Comparison of ENCODE assay signal across 8 cellular contexts in genomic region chr6:150143521-150144293, GRCh38. TPM values are rescaled to one million over a fixed set of nuclear protein-coding genes. Genes with fewer than 3 reads are reported as not detected.
A peak's percentile ranks its signal among the peaks of the same experiment; 100 is the strongest.
DNase-seq lines count a peak whose midpoint lies in the region; ATAC-seq, FAIRE-seq and TF ChIP-seq lines count a peak whose summit lies in the region.

No MANE protein-coding gene starts in this region.

- H3K4me3 Mint-ChIP-seq in T-helper 2 cell treated with Interferon-gamma antibody and Interleukin-4, amounts not matched to agents 5 μg/mL and 100 μg/mL, for 36 hours, result peak overlapping the region; percentile 58
- peak overlapping the region; percentile 91 for H3K4me3 Mint-ChIP-seq in type B pancreatic cell

- peaks cover 50% of the 10 kb centered on the region for H3K79me2 ChIP-seq in K562 (ENCODE audit: control insufficient read depth, insufficient read depth, low read length)

- H3K36me3 ChIP-seq in K562 (ENCODE audit: control insufficient read depth, insufficient read depth, low read length) (no peaks in the 10 kb centered on the region; the same call in 2 of the 3 replicates), left lung (no peaks in the 10 kb centered on the region)

- no peaks in the 10 kb centered on the region for H3K9me3 Mint-ChIP-seq in T-helper 2 cell treated with Interferon-gamma antibody and Interleukin-4, amounts not matched to agents 5 μg/mL and 100 μg/mL, for 36 hours
- H3K9me3 Mint-ChIP-seq in type B pancreatic cell, result no peaks in the 10 kb centered on the region

- H3K27ac Mint-ChIP-seq in T-helper 2 cell treated with Interferon-gamma antibody and Interleukin-4, amounts not matched to agents 5 μg/mL and 100 μg/mL, for 36 hours, result no peak overlapping the region
- peak overlapping the region; percentile 27 for H3K27ac Mint-ChIP-seq in type B pancreatic cell

- peak overlapping the region; percentile 55 to 94 for H3K9ac ChIP-seq in K562 (ENCODE audit: insufficient read depth in 1 of 2, low read depth in 2 of 2, low read length in 2 of 2)

- peak overlapping the region; percentile 64 for H3K4me3 ChIP-seq in K562
- peak overlapping the region; percentile 48 to 51 for H3K4me3 ChIP-seq in left lung

- H3K27me3 Mint-ChIP-seq in T-helper 2 cell treated with Interferon-gamma antibody and Interleukin-4, amounts not matched to agents 5 μg/mL and 100 μg/mL, for 36 hours (ENCODE audit: low read depth), result peaks cover 69% of the 10 kb centered on the region
- peaks cover 80% of the 10 kb centered on the region for H3K27me3 Mint-ChIP-seq in type B pancreatic cell

- BruUV-seq in K562 (replicated peaks; lab: Mats Ljungman, UMichigan), result no TSS peak

- H3K4me1 ChIP-seq in K562 (replicated peaks in 1 of 2; ENCODE audit: control insufficient read depth in 2 of 2, insufficient read depth in 2 of 2, low read length in 2 of 2), result peaks cover 31 to 32% of the 10 kb centered on the region in 2 experiments; a peak in 4 of 5 replicates
- peaks cover 14 to 38% of the 10 kb centered on the region in 2 donors for H3K4me1 ChIP-seq in left lung

- DNase-seq in T-helper 2 cell treated with Interferon-gamma antibody and Interleukin-4, amounts not matched to agents 5 μg/mL and 100 μg/mL, for 36 hours (ENCODE audit: low spot score), result no peak
- DNase-seq in T-helper 2 cell (no peak), K562 (ENCODE audit: extremely low read depth in 1 of 4, low spot score in 3 of 4) (peak in 3 of 4 experiments; percentile 44 to 50 (median 47)), left lung (peak in 1 of 2 donors; percentile 81), type B pancreatic cell (ENCODE audit: extremely low spot score, unreplicated experiment) (no peak), dedifferentiated amniotic fluid mesenchymal stem cell (ENCODE audit: extremely low spot score) (no peak)
- DNase-seq in activated CD4-positive, alpha-beta T cell treated with anti-CD3 and anti-CD28 coated beads for 48 hours, result no peak

- ATAC-seq in K562 (peak; percentile 69), left lung (peak; percentile 39), GM18909 (IDR thresholded peaks at IDR 0.05; ENCODE audit: poor library complexity, unreplicated experiment) (no peak)

- peak overlapping the region; percentile 77 for H2AFZ ChIP-seq in K562 (ENCODE audit: low read depth, low read length)

- peak overlapping the region; percentile 77 for H3K4me2 ChIP-seq in K562 (ENCODE audit: insufficient read depth, low read length)

- peaks cover 8% of the 10 kb centered on the region for H3K4me1 Mint-ChIP-seq in T-helper 2 cell treated with Interferon-gamma antibody and Interleukin-4, amounts not matched to agents 5 μg/mL and 100 μg/mL, for 36 hours (ENCODE audit: low read depth)
- peaks cover 24% of the 10 kb centered on the region for H3K4me1 Mint-ChIP-seq in type B pancreatic cell (ENCODE audit: unreplicated experiment)

- TF ChIP-seq CTCF in K562 (IDR thresholded peaks at IDR 0.05 in 2 of 3, conservative IDR thresholded peaks at IDR 0.05 in 1 of 3; ENCODE audit: insufficient read depth in 2 of 3, low read depth in 1 of 3, low read length in 3 of 3), result 0 out of 6 replicates have a peak, but pooled peaks of 1 of the 3 experiments have one; percentile 10
- no peak for TF ChIP-seq CTCF in left lung (IDR thresholded peaks at IDR 0.05)
- no peak for TF ChIP-seq CTCF in type B pancreatic cell (conservative IDR thresholded peaks at IDR 0.05)

- no peak for TF ChIP-seq RAD21 in K562 (CRISPR knock-in tag; conservative IDR thresholded peaks at IDR 0.05 in 1 of 2, IDR thresholded peaks at IDR 0.05 in 1 of 2)

- CTCF ChIA-PET in K562 (lab: Yijun Ruan, JAX; ENCODE audit: low intra/inter-chr PET ratio), result no interaction called here

- H3K9me1 ChIP-seq in K562 (ENCODE audit: control insufficient read depth, insufficient read depth, low read length), result no peaks in the 10 kb centered on the region

- no peak for FAIRE-seq in K562 (lab: Jason Lieb, UNC)

- POLR2A ChIA-PET in K562 (lab: Yijun Ruan, JAX), result interaction anchor here (0.6 to 3.9 kb wide), 9 partner anchors 9 to 165 kb away, joined by 3 to 20 read pairs (median 3); no protein-coding TSS in a partner anchor

- no peaks in the 10 kb centered on the region for H4K20me1 ChIP-seq in K562 (replicated peaks; ENCODE audit: control insufficient read depth, insufficient read depth, low read length)

- whole genome bisulfite sequencing in K562 (ENCODE audit: insufficient coverage, low coverage, missing lambda C conversion rate), result 3% methylated on average over 46 of the region's 53 CpGs

- intact Hi-C loops in K562 (cut with micrococcal nuclease) (loop anchor here (5.0 kb wide), 1 partner anchor 51 kb away; no protein-coding TSS in a partner anchor), left lung (cut with DNase I) (no loop called here)

- H3K9me3 ChIP-seq in K562 (replicated peaks; ENCODE audit: control insufficient read depth, insufficient read depth, low read depth, low read length) (no peaks in the 10 kb centered on the region), left lung (no peaks in the 10 kb centered on the region)

- TF ChIP-seq POLR2A in K562 (conservative IDR thresholded peaks at IDR 0.05), result no peak

- H3K27ac ChIP-seq in K562 (ENCODE audit: extremely low read depth, low read depth, low read length) (peak overlapping the region; percentile 9; the same call in 1 of the 3 replicates), left lung (peak overlapping the region; percentile 33 to 53)

- H3K27me3 ChIP-seq in K562 (ENCODE audit: control insufficient read depth in 2 of 2, insufficient read depth in 2 of 2, low read length in 2 of 2) (peaks cover 6 to 18% of the 10 kb centered on the region in 2 experiments; a peak in 4 of 5 replicates), left lung (peaks cover 46 to 83% of the 10 kb centered on the region in 2 donors)

- H3K36me3 Mint-ChIP-seq in T-helper 2 cell treated with Interferon-gamma antibody and Interleukin-4, amounts not matched to agents 5 μg/mL and 100 μg/mL, for 36 hours (ENCODE audit: low read depth), result no peaks in the 10 kb centered on the region
- no peaks in the 10 kb centered on the region for H3K36me3 Mint-ChIP-seq in type B pancreatic cell

- no peak for TF ChIP-seq EP300 in K562 (IDR thresholded peaks at IDR 0.05; ENCODE audit: low read length)

- in situ Hi-C loops in K562 (cut with MboI), result no loop called here

TF ChIP-seq in K562, 482 proteins besides CTCF, POLR2A, EP300 and RAD21 (continues in another document):
- TF ChIP-seq RCOR1 (IDR thresholded peaks at IDR 0.05; ENCODE audit: borderline replicate concordance in 1 of 2, low read depth in 2 of 2, low read length in 2 of 2) (no peak), ZNF830 (CRISPR knock-in tag; IDR thresholded peaks at IDR 0.05) (no peak), ZBTB17 (CRISPR knock-in tag; IDR thresholded peaks at IDR 0.05) (no peak), TEAD2 (tag; IDR thresholded peaks at IDR 0.05) (no peak), KLF1 (tag; IDR thresholded peaks at IDR 0.05) (no peak), KDM4B (IDR thresholded peaks at IDR 0.05; ENCODE audit: borderline replicate concordance in 2 of 2, low read depth in 1 of 2) (no peak), SRSF7 (optimal IDR thresholded peaks at IDR 0.05; ENCODE audit: low read depth, low read length) (no peak), PRPF4 (IDR thresholded peaks at IDR 0.05; ENCODE audit: insufficient read depth, low read depth, low read length, poor library complexity, severe bottlenecking) (no peak), GTF2E2 (tag; IDR thresholded peaks at IDR 0.05) (no peak), RNF219 (CRISPR knock-in tag; IDR thresholded peaks at IDR 0.05) (no peak), ZNF12 (CRISPR knock-in tag; IDR thresholded peaks at IDR 0.05) (0 out of 2 replicates have a peak, but pooled peaks have one; percentile 68), ZNF444 (CRISPR knock-in tag; IDR thresholded peaks at IDR 0.05) (no peak), MBD2 (IDR thresholded peaks at IDR 0.05; ENCODE audit: borderline replicate concordance, low read depth) (no peak), U2AF2 (optimal IDR thresholded peaks at IDR 0.05; ENCODE audit: low read depth, low read length) (no peak), RBM39 (optimal IDR thresholded peaks at IDR 0.05; ENCODE audit: low read depth, low read length) (no peak)

RNA-seq across cellular contexts. Expression of gene PPP1R14C, which starts 0.9 kb away (rescaled TPM):
- total RNA-seq in K562 (2011; cell fraction: chromatin; rRNA removed; ENCODE audit: low replicate concordance), result 4.2 and 9.2 TPM in 2 replicates
- 3.2 and 3.8 TPM in 2 replicates for total RNA-seq in K562 (2011; cell fraction: nucleolus; rRNA removed)
- total RNA-seq in K562 (2011; cell fraction: nucleoplasm; rRNA removed), result 9.5 and 13.9 TPM in 2 replicates
- total RNA-seq in K562 (2014; rRNA removed) (10.1 and 11.6 TPM in 2 replicates), K562 (2014; rRNA removed; fragmentation: Illumina TruSeq; extraction: Trizol) (13.0 and 15.7 TPM in 2 replicates), K562 (2015; rRNA removed; fragmentation: Illumina TruSeq; extraction: Trizol) (3.8 and 4.5 TPM in 2 replicates), K562 (2021) (14.1 and 15.6 TPM in 2 replicates), left lung (10 to 100 TPM; 13.6 to 33.6 TPM), type B pancreatic cell (ENCODE audit: low replicate concordance) (12.6 and 19.2 TPM in 2 replicates)
- polyA plus RNA-seq in K562 (2011; rRNA removed) (16.6 and 21.9 TPM in 2 replicates), K562 (2014; fragmentation: Illumina TruSeq; extraction: Trizol) (11.9 and 12.2 TPM in 2 replicates), K562 (2014; fragmentation: Nextera tagmentation; extraction: Ambion mirVana) (10 to 100 TPM in 1 of 2 experiments, 1 to 10 TPM in 1; 8.1 to 14.5 TPM), K562 (2014; rRNA removed) (9.7 and 11.7 TPM in 2 replicates)
- polyA plus RNA-seq in K562 (2011; cell fraction: cytosol; rRNA removed), result 6.1 and 15.7 TPM in 2 replicates
- 3.4 and 8.0 TPM in 2 replicates for polyA plus RNA-seq in K562 (2011; cell fraction: nucleus; rRNA removed)
- 7.3 and 8.7 TPM in 2 replicates for polyA plus RNA-seq in K562 (2012)
- 13.8 and 22.7 TPM in 2 replicates for polyA minus RNA-seq in K562 (2011; rRNA and poly(A)+ RNA removed)
- 5.2 and 5.3 TPM in 2 replicates for polyA minus RNA-seq in K562 (2011; cell fraction: cytosol; rRNA and poly(A)+ RNA removed)
- 2.8 and 5.3 TPM in 2 replicates for polyA minus RNA-seq in K562 (2011; cell fraction: nucleus; rRNA and poly(A)+ RNA removed)

Comparison
In these comparisons a context has a peak if more than half of its experiments do, and no peak if none do; other contexts are left out.
1. DNase-seq: peak in K562 (3 of 4); none in T-helper 2 cell treated with Interferon-gamma antibody and Interleukin-4, amounts not matched to agents 5 μg/mL and 100 μg/mL, for 36 hours (single experiment), T-helper 2 cell (0 of 5), type B pancreatic cell (single experiment), dedifferentiated amniotic fluid mesenchymal stem cell (single experiment) and activated CD4-positive, alpha-beta T cell treated with anti-CD3 and anti-CD28 coated beads for 48 hours (single experiment).